ENCODE assay signal across 8 cellular contexts in the genomic region with DNA sequence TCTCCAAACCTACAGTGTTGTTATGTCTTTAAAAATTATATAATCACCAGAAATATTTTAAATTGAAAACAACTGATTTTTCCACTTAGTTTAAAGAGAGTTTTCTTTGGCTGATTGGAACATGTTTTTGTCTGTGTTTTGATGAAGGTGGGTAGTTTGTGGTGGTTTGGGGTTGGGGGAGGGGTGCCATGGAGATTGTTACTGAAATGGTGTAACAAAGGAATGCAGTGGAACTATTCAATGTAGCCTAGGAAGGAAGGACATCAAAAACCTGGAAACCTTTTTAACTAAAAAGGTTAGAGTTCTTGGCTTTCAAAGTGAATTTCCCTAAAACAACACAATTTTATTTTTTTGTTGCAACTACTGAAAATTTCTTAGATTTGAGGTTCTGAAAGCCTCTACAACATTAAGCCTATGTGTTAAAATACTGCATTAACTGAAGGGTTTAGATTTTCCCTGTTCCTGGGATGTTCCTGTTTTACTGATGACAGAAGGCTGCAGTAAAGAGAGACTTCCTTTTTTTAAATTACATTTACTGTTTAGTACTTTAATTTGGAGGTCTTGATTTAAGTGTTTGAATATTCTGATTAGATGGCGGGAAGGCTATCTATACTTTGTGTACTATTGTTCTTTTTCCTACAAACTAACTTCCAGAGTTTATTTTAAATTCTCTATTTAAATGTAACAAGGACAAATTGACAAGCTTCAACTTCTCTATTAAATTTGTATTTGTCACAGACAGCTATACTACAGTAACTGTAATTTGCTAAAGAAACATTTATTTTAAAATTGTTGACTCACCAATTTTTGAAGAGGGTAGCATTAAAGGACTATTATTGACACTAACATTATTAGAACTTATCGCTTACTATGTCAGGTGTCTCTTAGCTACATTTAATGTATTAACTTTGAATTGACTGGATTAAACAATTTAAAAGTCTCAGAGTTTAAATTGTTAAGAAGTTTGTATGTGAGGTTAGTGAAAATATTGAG.
DNase-seq lines count a peak whose midpoint lies in the region; ATAC-seq and TF ChIP-seq lines count a peak whose summit lies in the region.

No MANE protein-coding gene starts in this region.

- no peaks in the 10 kb centered on the region for H3K36me3 ChIP-seq in HUES6 (ENCODE audit: control insufficient read depth, insufficient read depth, low read length)
- no peaks in the 10 kb centered on the region for H3K36me3 ChIP-seq in kidney epithelial cell (ENCODE audit: control insufficient read depth, insufficient read depth, low read length)

- peak overlapping the region; percentile 90 for H3K27ac Mint-ChIP-seq in activated T-helper 17 cell treated with anti-CD3 and anti-CD28 coated beads, Interleukin-2, amount 50 U/mL, for 72 hours

- no peaks in the 10 kb centered on the region for H3K9me3 ChIP-seq in HUES6 (ENCODE audit: control insufficient read depth, insufficient read depth, low read depth, low read length)

- peaks cover 56% of the 10 kb centered on the region for H3K4me1 ChIP-seq in HUES6 (ENCODE audit: control insufficient read depth, insufficient read depth, low read length)

- H3K27me3 ChIP-seq in HUES6 (ENCODE audit: control insufficient read depth, insufficient read depth, low read length) = no peaks in the 10 kb centered on the region
- H3K27me3 ChIP-seq in kidney epithelial cell (ENCODE audit: control insufficient read depth, insufficient read depth, low read length) = no peaks in the 10 kb centered on the region

- no peak for TF ChIP-seq CTCF in kidney epithelial cell (IDR thresholded peaks at IDR 0.05; ENCODE audit: insufficient read depth, low read length, poor library complexity, severe bottlenecking)

- H3K27me3 Mint-ChIP-seq in activated T-helper 17 cell treated with anti-CD3 and anti-CD28 coated beads, Interleukin-2, amount 50 U/mL, for 72 hours = no peaks in the 10 kb centered on the region

- H3K36me3 Mint-ChIP-seq in activated T-helper 17 cell treated with anti-CD3 and anti-CD28 coated beads, Interleukin-2, amount 50 U/mL, for 72 hours (ENCODE audit: low read depth) = peaks cover 50% of the 10 kb centered on the region

- peak overlapping the region; percentile 84 for H3K4me3 Mint-ChIP-seq in activated T-helper 17 cell treated with anti-CD3 and anti-CD28 coated beads, Interleukin-2, amount 50 U/mL, for 72 hours

- peak overlapping the region; percentile 36 for H3K27ac ChIP-seq in HUES6 (ENCODE audit: low read depth, low read length)

- no peak for ATAC-seq in activated T-helper 17 cell treated with anti-CD3 and anti-CD28 coated beads, Interleukin-2, amount 50 U/mL, for 72 hours (replicated peaks)
- ATAC-seq in GM18867 (IDR thresholded peaks at IDR 0.05; ENCODE audit: unreplicated experiment) (no peak), GM21381 (IDR thresholded peaks at IDR 0.05; ENCODE audit: unreplicated experiment) (no peak)

- no peaks in the 10 kb centered on the region for H3K9me3 Mint-ChIP-seq in activated T-helper 17 cell treated with anti-CD3 and anti-CD28 coated beads, Interleukin-2, amount 50 U/mL, for 72 hours

- H3K4me1 Mint-ChIP-seq in activated T-helper 17 cell treated with anti-CD3 and anti-CD28 coated beads, Interleukin-2, amount 50 U/mL, for 72 hours = peaks cover 28% of the 10 kb centered on the region

- DNase-seq in ACHN (peak; percentile 30), kidney epithelial cell (ENCODE audit: low read depth) (no peak), HuH-7 (ENCODE audit: low spot score) (no peak), COLO668 (lab: John Stamatoyannopoulos, UW; ENCODE audit: unreplicated experiment) (no peak)

- H3K9ac ChIP-seq in HUES6 (ENCODE audit: low read length) = peak overlapping the region; percentile 61

- H3K4me3 ChIP-seq in HUES6 (ENCODE audit: low read depth, low read length) (peak overlapping the region; percentile 47), kidney epithelial cell (ENCODE audit: low read depth, low read length) (peak overlapping the region; percentile 36)

- in situ Hi-C loops in ACHN (cut with HindIII; ENCODE audit: low pct_ligation_motif_present, low pct_unique_long_range_greater_than_20kb, low sequenced_read_pairs) = no loop called here
